ENCODE assay signal across 1 cellular context in the genomic region with DNA sequence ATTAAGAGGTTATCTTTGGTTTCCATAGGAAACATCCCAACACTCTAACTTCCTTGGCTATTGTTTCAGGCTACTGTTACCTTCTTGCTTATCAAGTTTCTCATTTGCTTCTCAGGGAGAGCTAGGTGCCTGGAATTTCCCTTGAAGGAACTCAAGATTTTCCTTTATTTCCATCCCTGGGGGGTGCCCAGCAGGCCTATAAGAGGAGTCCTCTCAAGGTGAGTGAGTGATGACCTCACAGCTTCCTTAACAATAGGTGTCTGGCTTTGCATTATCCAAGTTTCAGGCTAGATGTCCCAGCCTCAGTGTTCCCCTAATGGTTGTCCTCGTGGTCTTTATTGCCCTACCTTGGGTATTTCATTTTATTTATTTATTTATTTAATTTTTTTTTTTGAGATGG.
TF ChIP-seq lines count a peak whose summit lies in the region.

No MANE protein-coding gene starts in this region.

TF ChIP-seq in GM23338, 12 proteins besides CTCF, POLR2A, EP300 and RAD21 (continued from another document):
- TF ChIP-seq, protein P1, sequence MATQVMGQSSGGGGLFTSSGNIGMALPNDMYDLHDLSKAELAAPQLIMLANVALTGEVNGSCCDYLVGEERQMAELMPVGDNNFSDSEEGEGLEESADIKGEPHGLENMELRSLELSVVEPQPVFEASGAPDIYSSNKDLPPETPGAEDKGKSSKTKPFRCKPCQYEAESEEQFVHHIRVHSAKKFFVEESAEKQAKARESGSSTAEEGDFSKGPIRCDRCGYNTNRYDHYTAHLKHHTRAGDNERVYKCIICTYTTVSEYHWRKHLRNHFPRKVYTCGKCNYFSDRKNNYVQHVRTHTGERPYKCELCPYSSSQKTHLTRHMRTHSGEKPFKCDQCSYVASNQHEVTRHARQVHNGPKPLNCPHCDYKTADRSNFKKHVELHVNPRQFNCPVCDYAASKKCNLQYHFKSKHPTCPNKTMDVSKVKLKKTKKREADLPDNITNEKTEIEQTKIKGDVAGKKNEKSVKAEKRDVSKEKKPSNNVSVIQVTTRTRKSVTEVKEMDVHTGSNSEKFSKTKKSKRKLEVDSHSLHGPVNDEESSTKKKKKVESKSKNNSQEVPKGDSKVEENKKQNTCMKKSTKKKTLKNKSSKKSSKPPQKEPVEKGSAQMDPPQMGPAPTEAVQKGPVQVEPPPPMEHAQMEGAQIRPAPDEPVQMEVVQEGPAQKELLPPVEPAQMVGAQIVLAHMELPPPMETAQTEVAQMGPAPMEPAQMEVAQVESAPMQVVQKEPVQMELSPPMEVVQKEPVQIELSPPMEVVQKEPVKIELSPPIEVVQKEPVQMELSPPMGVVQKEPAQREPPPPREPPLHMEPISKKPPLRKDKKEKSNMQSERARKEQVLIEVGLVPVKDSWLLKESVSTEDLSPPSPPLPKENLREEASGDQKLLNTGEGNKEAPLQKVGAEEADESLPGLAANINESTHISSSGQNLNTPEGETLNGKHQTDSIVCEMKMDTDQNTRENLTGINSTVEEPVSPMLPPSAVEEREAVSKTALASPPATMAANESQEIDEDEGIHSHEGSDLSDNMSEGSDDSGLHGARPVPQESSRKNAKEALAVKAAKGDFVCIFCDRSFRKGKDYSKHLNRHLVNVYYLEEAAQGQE (IDR thresholded peaks at IDR 0.05; ENCODE audit: unreplicated experiment), result no peak
- TF ChIP-seq ZNF114 (CRISPR knock-in tag; IDR thresholded peaks at IDR 0.05) (no peak), JUNB (IDR thresholded peaks at IDR 0.05; ENCODE audit: unreplicated experiment) (no peak), NANOG (IDR thresholded peaks at IDR 0.05; ENCODE audit: borderline replicate concordance) (no peak), ZNF331 (CRISPR knock-in tag; IDR thresholded peaks at IDR 0.05; ENCODE audit: low read depth) (no peak)
